1 cellular context compared by ENCODE assay signal in the genomic region with DNA sequence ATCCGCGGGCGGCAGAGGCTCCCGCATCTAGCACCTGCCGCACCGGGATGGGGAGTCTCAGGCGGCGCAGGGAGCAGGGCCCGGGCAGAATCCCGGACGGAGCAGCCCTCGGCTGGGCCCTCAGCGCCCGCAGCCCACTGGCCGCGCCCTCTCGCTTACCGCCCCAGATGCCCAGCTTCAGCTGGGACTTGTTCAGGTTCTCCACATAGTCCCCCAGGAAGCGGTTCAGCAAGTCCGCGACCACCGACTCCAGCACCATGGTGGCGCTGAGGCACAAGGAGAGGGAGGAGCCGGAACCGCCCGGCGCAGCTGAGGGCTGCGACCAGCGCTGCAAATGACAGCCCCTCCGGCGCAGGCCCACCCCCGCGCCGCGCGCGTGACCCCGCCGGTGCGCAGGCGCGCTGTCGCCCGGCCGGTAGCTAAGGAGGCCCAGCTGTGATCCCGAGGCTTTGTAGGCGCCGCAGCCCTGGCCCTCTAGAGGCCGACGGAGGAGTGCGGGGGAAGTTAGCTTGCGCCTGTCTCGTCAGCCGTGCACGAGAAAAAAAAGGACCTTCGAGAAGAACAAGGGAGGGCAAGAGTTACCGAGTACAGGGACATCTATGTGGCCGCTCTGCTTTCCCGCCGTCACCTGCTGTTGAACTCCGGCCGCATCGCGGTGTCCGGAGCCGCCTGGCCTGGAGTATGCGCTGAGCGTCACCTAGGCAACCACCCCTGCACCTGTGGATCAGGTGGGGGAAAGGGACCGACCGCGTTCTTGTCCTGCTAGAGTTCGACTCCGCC.
A peak's percentile ranks its signal among the peaks of the same experiment; 100 is the strongest.
TF ChIP-seq lines count a peak whose summit lies in the region.

Gene VPS13C (minus strand): TSS at position 332 of the 780 bp plus-strand sequence. CDS start 73 bp downstream, at position 259.

TF ChIP-seq in K562, 482 proteins besides CTCF, POLR2A, EP300 and RAD21 (continued from another document and continues in another):
- TF ChIP-seq KAT7 (CRISPR knock-in tag; IDR thresholded peaks at IDR 0.05; ENCODE audit: borderline replicate concordance), result peak; percentile 62; the same call in 1 of the 2 replicates
- TF ChIP-seq ZBTB7A (IDR thresholded peaks at IDR 0.05; ENCODE audit: borderline replicate concordance, control insufficient read depth, low read depth, low read length), result peak; percentile 89; the same call in 1 of the 2 replicates
- TF ChIP-seq CAMTA2 (CRISPR knock-in tag; conservative IDR thresholded peaks at IDR 0.05), result no peak
- TF ChIP-seq BCOR (IDR thresholded peaks at IDR 0.05), result peak; percentile 26; the same call in 1 of the 2 replicates
- TF ChIP-seq RB1 (IDR thresholded peaks at IDR 0.05; ENCODE audit: low read depth), result peak; percentile 63
- no peak for TF ChIP-seq TSC22D4 (tag; IDR thresholded peaks at IDR 0.05)
- TF ChIP-seq ZFP91 (CRISPR knock-in tag; IDR thresholded peaks at IDR 0.05), result no peak
- TF ChIP-seq, protein P1, sequence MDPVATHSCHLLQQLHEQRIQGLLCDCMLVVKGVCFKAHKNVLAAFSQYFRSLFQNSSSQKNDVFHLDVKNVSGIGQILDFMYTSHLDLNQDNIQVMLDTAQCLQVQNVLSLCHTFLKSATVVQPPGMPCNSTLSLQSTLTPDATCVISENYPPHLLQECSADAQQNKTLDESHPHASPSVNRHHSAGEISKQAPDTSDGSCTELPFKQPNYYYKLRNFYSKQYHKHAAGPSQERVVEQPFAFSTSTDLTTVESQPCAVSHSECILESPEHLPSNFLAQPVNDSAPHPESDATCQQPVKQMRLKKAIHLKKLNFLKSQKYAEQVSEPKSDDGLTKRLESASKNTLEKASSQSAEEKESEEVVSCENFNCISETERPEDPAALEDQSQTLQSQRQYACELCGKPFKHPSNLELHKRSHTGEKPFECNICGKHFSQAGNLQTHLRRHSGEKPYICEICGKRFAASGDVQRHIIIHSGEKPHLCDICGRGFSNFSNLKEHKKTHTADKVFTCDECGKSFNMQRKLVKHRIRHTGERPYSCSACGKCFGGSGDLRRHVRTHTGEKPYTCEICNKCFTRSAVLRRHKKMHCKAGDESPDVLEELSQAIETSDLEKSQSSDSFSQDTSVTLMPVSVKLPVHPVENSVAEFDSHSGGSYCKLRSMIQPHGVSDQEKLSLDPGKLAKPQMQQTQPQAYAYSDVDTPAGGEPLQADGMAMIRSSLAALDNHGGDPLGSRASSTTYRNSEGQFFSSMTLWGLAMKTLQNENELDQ (CRISPR knock-in tag; IDR thresholded peaks at IDR 0.05; ENCODE audit: borderline replicate concordance), result peak; percentile 11; the same call in 1 of the 2 replicates
- TF ChIP-seq TEAD2 (tag; IDR thresholded peaks at IDR 0.05), result no peak
- TF ChIP-seq RUNX1 (IDR thresholded peaks at IDR 0.05; ENCODE audit: low read depth), result no peak
- TF ChIP-seq ZNF766 (CRISPR knock-in tag; conservative IDR thresholded peaks at IDR 0.05), result 0 out of 2 replicates have a peak, but pooled peaks have one; percentile 18
- no peak for TF ChIP-seq WHSC1 (IDR thresholded peaks at IDR 0.05; ENCODE audit: low read length)
- no peak for TF ChIP-seq ZBTB17 (CRISPR knock-in tag; IDR thresholded peaks at IDR 0.05)
- no peak for TF ChIP-seq NFE2L1 (tag; IDR thresholded peaks at IDR 0.05; ENCODE audit: borderline replicate concordance, low read depth)
- no peak for TF ChIP-seq GATA2 (CRISPR knock-in tag; IDR thresholded peaks at IDR 0.05)
- TF ChIP-seq MECOM (CRISPR knock-in tag; IDR thresholded peaks at IDR 0.05), result no peak
- TF ChIP-seq, protein P2, sequence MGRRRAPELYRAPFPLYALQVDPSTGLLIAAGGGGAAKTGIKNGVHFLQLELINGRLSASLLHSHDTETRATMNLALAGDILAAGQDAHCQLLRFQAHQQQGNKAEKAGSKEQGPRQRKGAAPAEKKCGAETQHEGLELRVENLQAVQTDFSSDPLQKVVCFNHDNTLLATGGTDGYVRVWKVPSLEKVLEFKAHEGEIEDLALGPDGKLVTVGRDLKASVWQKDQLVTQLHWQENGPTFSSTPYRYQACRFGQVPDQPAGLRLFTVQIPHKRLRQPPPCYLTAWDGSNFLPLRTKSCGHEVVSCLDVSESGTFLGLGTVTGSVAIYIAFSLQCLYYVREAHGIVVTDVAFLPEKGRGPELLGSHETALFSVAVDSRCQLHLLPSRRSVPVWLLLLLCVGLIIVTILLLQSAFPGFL (CRISPR knock-in tag; IDR thresholded peaks at IDR 0.05), result no peak
- TF ChIP-seq BRD4 (IDR thresholded peaks at IDR 0.05), result no peak
- peak; percentile 76 for TF ChIP-seq PKNOX1 (IDR thresholded peaks at IDR 0.05)
- TF ChIP-seq ZSCAN32 (CRISPR knock-in tag; IDR thresholded peaks at IDR 0.05), result no peak
- TF ChIP-seq ZNF347 (CRISPR knock-in tag; IDR thresholded peaks at IDR 0.05; ENCODE audit: low read depth), result no peak
- no peak for TF ChIP-seq ZKSCAN1 (IDR thresholded peaks at IDR 0.05; ENCODE audit: low read depth, low read length)
- TF ChIP-seq SAP30 (IDR thresholded peaks at IDR 0.05; ENCODE audit: borderline replicate concordance, insufficient read depth, low read depth, low read length, poor library complexity, severe bottlenecking), result peak; percentile 86
- TF ChIP-seq HOXB6 (CRISPR knock-in tag; IDR thresholded peaks at IDR 0.05; ENCODE audit: borderline replicate concordance), result no peak
- TF ChIP-seq MED1 (CRISPR knock-in tag; IDR thresholded peaks at IDR 0.05; ENCODE audit: borderline replicate concordance), result no peak
- peak; percentile 73; the same call in 1 of the 2 replicates for TF ChIP-seq ERF (CRISPR knock-in tag; IDR thresholded peaks at IDR 0.05)
- TF ChIP-seq, protein P3, sequence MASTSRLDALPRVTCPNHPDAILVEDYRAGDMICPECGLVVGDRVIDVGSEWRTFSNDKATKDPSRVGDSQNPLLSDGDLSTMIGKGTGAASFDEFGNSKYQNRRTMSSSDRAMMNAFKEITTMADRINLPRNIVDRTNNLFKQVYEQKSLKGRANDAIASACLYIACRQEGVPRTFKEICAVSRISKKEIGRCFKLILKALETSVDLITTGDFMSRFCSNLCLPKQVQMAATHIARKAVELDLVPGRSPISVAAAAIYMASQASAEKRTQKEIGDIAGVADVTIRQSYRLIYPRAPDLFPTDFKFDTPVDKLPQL (IDR thresholded peaks at IDR 0.05; ENCODE audit: extremely low read depth, insufficient read length), result no peak
- no peak for TF ChIP-seq OTX1 (CRISPR knock-in tag; IDR thresholded peaks at IDR 0.05)
- TF ChIP-seq TBP (optimal IDR thresholded peaks at IDR 0.05; ENCODE audit: low read depth, low read length), result peak; percentile 66
- no peak for TF ChIP-seq ELF2 (CRISPR knock-in tag; IDR thresholded peaks at IDR 0.05)
- no peak for TF ChIP-seq ZNF316 (IDR thresholded peaks at IDR 0.05)
- TF ChIP-seq ZNF785 (CRISPR knock-in tag; IDR thresholded peaks at IDR 0.05), result no peak
- TF ChIP-seq HNRNPL (IDR thresholded peaks at IDR 0.05; ENCODE audit: low read depth, low read length), result no peak
- TF ChIP-seq MAFF (IDR thresholded peaks at IDR 0.05; ENCODE audit: low read length), result no peak
- TF ChIP-seq E2F1 (CRISPR knock-in tag; IDR thresholded peaks at IDR 0.05), result peak; percentile 65; the same call in 1 of the 2 replicates
- no peak for TF ChIP-seq PYGO2 (tag; IDR thresholded peaks at IDR 0.05)
- TF ChIP-seq TAF9B (IDR thresholded peaks at IDR 0.05; ENCODE audit: partially characterized antibody), result peak; percentile 54
- TF ChIP-seq ZNF121 (CRISPR knock-in tag; conservative IDR thresholded peaks at IDR 0.05), result no peak
- no peak for TF ChIP-seq NR4A1 (CRISPR knock-in tag; IDR thresholded peaks at IDR 0.05)
- TF ChIP-seq NR4A1 (tag; IDR thresholded peaks at IDR 0.05), result no peak
- no peak for TF ChIP-seq ZNF253 (CRISPR knock-in tag; conservative IDR thresholded peaks at IDR 0.05)
- TF ChIP-seq LEF1 (IDR thresholded peaks at IDR 0.05), result no peak
- peak; percentile 31; the same call in 1 of the 2 replicates for TF ChIP-seq TOE1 (IDR thresholded peaks at IDR 0.05; ENCODE audit: borderline replicate concordance)
- TF ChIP-seq TOE1 (CRISPR knock-in tag; IDR thresholded peaks at IDR 0.05; ENCODE audit: borderline replicate concordance, low read depth), result no peak
- TF ChIP-seq GABPA (tag; conservative IDR thresholded peaks at IDR 0.05; ENCODE audit: low read depth), result no peak; the same call in 1 of the 2 replicates
- no peak for TF ChIP-seq ZNF174 (CRISPR knock-in tag; IDR thresholded peaks at IDR 0.05)
- TF ChIP-seq ETS2 (tag; IDR thresholded peaks at IDR 0.05; ENCODE audit: borderline replicate concordance, poor library complexity, severe bottlenecking), result no peak
- peak; percentile 83 for TF ChIP-seq ZEB2 (IDR thresholded peaks at IDR 0.05)
- TF ChIP-seq, protein P4, sequence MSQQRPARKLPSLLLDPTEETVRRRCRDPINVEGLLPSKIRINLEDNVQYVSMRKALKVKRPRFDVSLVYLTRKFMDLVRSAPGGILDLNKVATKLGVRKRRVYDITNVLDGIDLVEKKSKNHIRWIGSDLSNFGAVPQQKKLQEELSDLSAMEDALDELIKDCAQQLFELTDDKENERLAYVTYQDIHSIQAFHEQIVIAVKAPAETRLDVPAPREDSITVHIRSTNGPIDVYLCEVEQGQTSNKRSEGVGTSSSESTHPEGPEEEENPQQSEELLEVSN (IDR thresholded peaks at IDR 0.05; ENCODE audit: borderline replicate concordance in 1 of 2, extremely low read depth in 1 of 2, insufficient read depth in 1 of 2, insufficient read length in 1 of 2, low read depth in 1 of 2, low read length in 1 of 2, poor library complexity in 1 of 2, severe bottlenecking in 1 of 2), result peak; percentile 75 to 91
- TF ChIP-seq MCM2 (IDR thresholded peaks at IDR 0.05; ENCODE audit: low read depth), result no peak
- peak; percentile 88 for TF ChIP-seq FIP1L1 (IDR thresholded peaks at IDR 0.05; ENCODE audit: low read depth, low read length, poor library complexity, severe bottlenecking)
- no peak for TF ChIP-seq ZNF274 (IDR thresholded peaks at IDR 0.05; ENCODE audit: borderline replicate concordance, low read depth, low read length)
- TF ChIP-seq FOXM1 (IDR thresholded peaks at IDR 0.05; ENCODE audit: low read depth), result no peak
- TF ChIP-seq FOXM1 (CRISPR knock-in tag; IDR thresholded peaks at IDR 0.05; ENCODE audit: low read depth), result no peak
- peak; percentile 40 for TF ChIP-seq PCBP1 (IDR thresholded peaks at IDR 0.05; ENCODE audit: low read depth, low read length, poor library complexity, severe bottlenecking)
- no peak for TF ChIP-seq KDM2B (CRISPR knock-in tag; IDR thresholded peaks at IDR 0.05)
- TF ChIP-seq U2AF1 (optimal IDR thresholded peaks at IDR 0.05; ENCODE audit: low read depth, low read length), result no peak
